ENCODE assay signal across 13 cellular contexts in the genomic region with DNA sequence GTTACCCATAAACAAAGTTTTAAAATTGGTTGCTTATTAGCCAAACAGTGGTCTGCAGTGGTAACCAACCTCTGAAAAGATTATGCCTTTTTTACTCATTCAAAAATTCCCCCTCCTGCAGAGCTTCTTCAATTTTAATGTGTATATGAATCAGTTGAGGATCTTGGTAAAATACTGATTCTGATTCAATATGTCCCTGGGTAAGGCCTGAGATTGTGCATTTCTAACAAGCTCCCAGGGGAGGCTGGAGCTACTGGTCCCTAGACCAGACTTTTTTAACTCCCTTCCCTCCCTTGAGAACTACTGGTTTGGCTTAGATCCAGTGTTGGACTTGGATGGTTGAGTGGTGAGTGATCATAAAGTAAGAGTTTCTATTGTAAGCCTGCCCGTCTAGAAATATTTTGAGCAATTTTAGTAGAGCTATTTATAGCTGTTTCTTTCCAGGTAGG.
DNase-seq lines count a peak whose midpoint lies in the region; ATAC-seq, FAIRE-seq and TF ChIP-seq lines count a peak whose summit lies in the region.
"Had no signal": no experiment of that assay in that cellular context is flagged by ENCODE, and none has a peak within 500 bp of the region (broad histone marks: within the 10 kb centered on the region; RNA-seq: fewer than 3 reads in every experiment).

No MANE protein-coding gene starts in this region.

- peak; percentile 93 to 95 for ATAC-seq in stimulated activated naive B cell treated with anti-CD40 and anti-IgM and Interleukin-4, amounts not matched to agents 10 μg/mL and 1 μg/mL and 100 μg/mL, for 72 hours (replicated peaks)
- ATAC-seq: HepG2, sciatic nerve had no signal

- peaks cover 11% of the 10 kb centered on the region for H3K36me3 Mint-ChIP-seq in activated naive CD4-positive, alpha-beta T cell treated with anti-CD3 and anti-CD28 coated beads for 36 hours (ENCODE audit: low read depth)
- peaks cover 1% of the 10 kb centered on the region for H3K36me3 Mint-ChIP-seq in astrocyte (ENCODE audit: low read depth, unreplicated experiment)
- peaks cover 3 to 10% of the 10 kb centered on the region in 2 donors for H3K36me3 Mint-ChIP-seq in stimulated activated naive B cell treated with anti-CD40 and anti-IgM and Interleukin-4, amounts not matched to agents 10 μg/mL and 1 μg/mL and 100 μg/mL, for 72 hours
- H3K36me3 Mint-ChIP-seq in endodermal cell (ENCODE audit: low read depth), result no peaks in the 10 kb centered on the region

- FAIRE-seq in astrocyte (lab: Jason Lieb, UNC), result peak; percentile 68
- FAIRE-seq: HepG2 had no signal

- H3K27me3 ChIP-seq in astrocyte (ENCODE audit: insufficient read depth, low read length) (no peaks in the 10 kb centered on the region), endodermal cell (ENCODE audit: control insufficient read depth, insufficient read depth, low read length, poor library complexity, severe bottlenecking) (no peaks in the 10 kb centered on the region), BE2C (no peaks in the 10 kb centered on the region)
- H3K27me3 ChIP-seq: SJCRH30 had no signal

- H3K4me1 ChIP-seq in astrocyte (ENCODE audit: insufficient read depth, low read length) (peaks cover 3% of the 10 kb centered on the region), endodermal cell (ENCODE audit: control insufficient read depth, insufficient read depth, low read length) (peaks cover 3% of the 10 kb centered on the region), BE2C (no peaks in the 10 kb centered on the region)
- H3K4me1 ChIP-seq: SJCRH30 had no signal

- H3K4me3 Mint-ChIP-seq in activated naive CD4-positive, alpha-beta T cell treated with anti-CD3 and anti-CD28 coated beads for 36 hours, result no peak overlapping the region
- peak overlapping the region; percentile 51 for H3K4me3 Mint-ChIP-seq in astrocyte (ENCODE audit: unreplicated experiment)
- H3K4me3 Mint-ChIP-seq in stimulated activated naive B cell treated with anti-CD40 and anti-IgM and Interleukin-4, amounts not matched to agents 10 μg/mL and 1 μg/mL and 100 μg/mL, for 72 hours, result peak overlapping the region in 1 of 2 donors; percentile 26
- no peak overlapping the region for H3K4me3 Mint-ChIP-seq in endodermal cell

- H3K4me3 ChIP-seq in astrocyte (ENCODE audit: insufficient read depth, low read depth, low read length) (no peak overlapping the region), endodermal cell (ENCODE audit: low read length) (no peak overlapping the region), BE2C (ENCODE audit: low read depth, low read length) (no peak overlapping the region)
- H3K4me3 ChIP-seq: SJCRH30 had no signal

- H3K9me3 Mint-ChIP-seq in activated naive CD4-positive, alpha-beta T cell treated with anti-CD3 and anti-CD28 coated beads for 36 hours, result peaks cover 2% of the 10 kb centered on the region
- H3K9me3 Mint-ChIP-seq in astrocyte (ENCODE audit: unreplicated experiment) (peaks cover 2% of the 10 kb centered on the region), endodermal cell (peaks cover 4% of the 10 kb centered on the region)
- no peaks in the 10 kb centered on the region for H3K9me3 Mint-ChIP-seq in stimulated activated naive B cell treated with anti-CD40 and anti-IgM and Interleukin-4, amounts not matched to agents 10 μg/mL and 1 μg/mL and 100 μg/mL, for 72 hours

- 100% methylated on average over 1 of the region's 1 CpG; no CpG with 5 or more reads in 1 of the 2 experiments for WGBS in endodermal cell (ENCODE audit: insufficient coverage in 1 of 2, insufficient read length in 1 of 2), 2 experiments

- no peaks in the 10 kb centered on the region for H3K27me3 Mint-ChIP-seq in activated naive CD4-positive, alpha-beta T cell treated with anti-CD3 and anti-CD28 coated beads for 36 hours (ENCODE audit: low read depth)
- H3K27me3 Mint-ChIP-seq in astrocyte (ENCODE audit: low read depth, unreplicated experiment) (no peaks in the 10 kb centered on the region), endodermal cell (ENCODE audit: insufficient read depth) (peaks cover 94% of the 10 kb centered on the region)
- no peaks in the 10 kb centered on the region for H3K27me3 Mint-ChIP-seq in stimulated activated naive B cell treated with anti-CD40 and anti-IgM and Interleukin-4, amounts not matched to agents 10 μg/mL and 1 μg/mL and 100 μg/mL, for 72 hours

- H2AFZ ChIP-seq in astrocyte (ENCODE audit: low read depth, low read length), result no peak overlapping the region

- peaks cover 29% of the 10 kb centered on the region for H4K20me1 ChIP-seq in astrocyte (ENCODE audit: insufficient read depth, low read length)

- peak overlapping the region; percentile 43 for H3K27ac Mint-ChIP-seq in activated naive CD4-positive, alpha-beta T cell treated with anti-CD3 and anti-CD28 coated beads for 36 hours
- H3K27ac Mint-ChIP-seq in astrocyte (ENCODE audit: unreplicated experiment), result peak overlapping the region; percentile 88
- peak overlapping the region; percentile 82 for H3K27ac Mint-ChIP-seq in stimulated activated naive B cell treated with anti-CD40 and anti-IgM and Interleukin-4, amounts not matched to agents 10 μg/mL and 1 μg/mL and 100 μg/mL, for 72 hours
- no peak overlapping the region for H3K27ac Mint-ChIP-seq in endodermal cell

- no peak for DNase-seq in activated naive CD4-positive, alpha-beta T cell treated with anti-CD3 and anti-CD28 coated beads for 36 hours
- no peak for DNase-seq in activated naive CD4-positive, alpha-beta T cell (lab: John Stamatoyannopoulos, UW)
- peak; percentile 14 for DNase-seq in HPDE6-E6E7 (ENCODE audit: extremely low spot score)
- peak; percentile 86 for DNase-seq in astrocyte (ENCODE audit: low read depth)
- DNase-seq in stimulated activated naive B cell treated with anti-CD40 and anti-IgM and Interleukin-4, amounts not matched to agents 10 μg/mL and 1 μg/mL and 100 μg/mL, for 72 hours, result no peak
- no peak for DNase-seq in NCI-H1092 treated with DMSO at 0.1 percent for 48 hours (lab: John Stamatoyannopoulos, UW)
- DNase-seq in endodermal cell, result no peak
- no peak for DNase-seq in BE2C
- DNase-seq: activated gamma-delta T cell had no signal

- H3K9me3 ChIP-seq in astrocyte (ENCODE audit: insufficient read depth, low read depth, low read length) (no peaks in the 10 kb centered on the region), endodermal cell (ENCODE audit: control insufficient read depth, low read length) (peaks cover 4% of the 10 kb centered on the region), BE2C (no peaks in the 10 kb centered on the region)
- H3K9me3 ChIP-seq: SJCRH30 had no signal

- H3K4me2 ChIP-seq in astrocyte (ENCODE audit: low read length), result peak overlapping the region; percentile 8

- intact Hi-C loops in activated naive CD4-positive, alpha-beta T cell treated with anti-CD3 and anti-CD28 coated beads for 36 hours (cut with micrococcal nuclease), result loop anchor here (5.0 kb wide), 1 partner anchor 85 kb away; no protein-coding TSS in a partner anchor

- peaks cover 36% of the 10 kb centered on the region for H3K4me1 Mint-ChIP-seq in activated naive CD4-positive, alpha-beta T cell treated with anti-CD3 and anti-CD28 coated beads for 36 hours (ENCODE audit: low read depth)
- H3K4me1 Mint-ChIP-seq in astrocyte (ENCODE audit: low read depth, unreplicated experiment), result peaks cover 7% of the 10 kb centered on the region
- peaks cover 30 to 45% of the 10 kb centered on the region in 2 donors for H3K4me1 Mint-ChIP-seq in stimulated activated naive B cell treated with anti-CD40 and anti-IgM and Interleukin-4, amounts not matched to agents 10 μg/mL and 1 μg/mL and 100 μg/mL, for 72 hours
- H3K4me1 Mint-ChIP-seq in endodermal cell, result peaks cover 22% of the 10 kb centered on the region

- TF ChIP-seq CTCF in astrocyte (IDR thresholded peaks at IDR 0.05; ENCODE audit: insufficient read depth, low read depth, low read length) (no peak), endodermal cell (conservative IDR thresholded peaks at IDR 0.05) (no peak), BE2C (IDR thresholded peaks at IDR 0.05; ENCODE audit: low read depth, low read length) (no peak)

- H3K27ac ChIP-seq in astrocyte (ENCODE audit: low read depth, low read length), result no peak overlapping the region
- no peak overlapping the region for H3K27ac ChIP-seq in endodermal cell (ENCODE audit: low read depth, low read length)
- H3K27ac ChIP-seq: C4-2B, SJCRH30 had no signal

- H3K9ac ChIP-seq in astrocyte (ENCODE audit: low read length) (no peak overlapping the region), endodermal cell (ENCODE audit: extremely low read depth, low read length, poor library complexity, severe bottlenecking) (no peak overlapping the region)

- CTCF ChIA-PET in activated naive CD4-positive, alpha-beta T cell treated with anti-CD3 and anti-CD28 coated beads for 36 hours (lab: Charles Lee), result interaction anchor here (1.5 kb wide), 1 partner anchor 26 kb away, joined by 4 read pairs; no protein-coding TSS in a partner anchor

- no peaks in the 10 kb centered on the region for H3K36me3 ChIP-seq in astrocyte (ENCODE audit: insufficient read depth, low read length)
- H3K36me3 ChIP-seq in endodermal cell (ENCODE audit: control insufficient read depth, insufficient read depth, low read length), result no peaks in the 10 kb centered on the region
- no peaks in the 10 kb centered on the region for H3K36me3 ChIP-seq in BE2C
- H3K36me3 ChIP-seq: SJCRH30 had no signal

- peaks cover 86% of the 10 kb centered on the region for H3K79me2 ChIP-seq in astrocyte (ENCODE audit: insufficient read depth, low read length)

Comparison
In these comparisons a context has a peak if more than half of its experiments do, and no peak if none do; other contexts are left out.
1. DNase-seq: peak in HPDE6-E6E7 (single experiment) and astrocyte (single experiment); none in activated naive CD4-positive, alpha-beta T cell treated with anti-CD3 and anti-CD28 coated beads for 36 hours (single experiment), activated naive CD4-positive, alpha-beta T cell (0 of 4), stimulated activated naive B cell treated with anti-CD40 and anti-IgM and Interleukin-4, amounts not matched to agents 10 μg/mL and 1 μg/mL and 100 μg/mL, for 72 hours (single experiment), NCI-H1092 treated with DMSO at 0.1 percent for 48 hours (single experiment), endodermal cell (single experiment) and BE2C (single experiment).